ENCODE assay signal across 12 cellular contexts in genomic region chr6:41256383-41256782, GRCh38.
DNase-seq lines count a peak whose midpoint lies in the region; ATAC-seq and TF ChIP-seq lines count a peak whose summit lies in the region.
"Had no signal": no experiment of that assay in that cellular context is flagged by ENCODE, and none has a peak within 500 bp of the region (broad histone marks: within the 10 kb centered on the region; RNA-seq: fewer than 3 reads in every experiment).

No MANE protein-coding gene starts in this region.

- H3K4me2 ChIP-seq in DND-41 (ENCODE audit: insufficient read depth, low read length) = no peak overlapping the region

- no peak overlapping the region for H3K27ac ChIP-seq in DND-41 (ENCODE audit: low read length)
- peak overlapping the region; percentile 97 for H3K27ac ChIP-seq in VCaP
- H3K27ac ChIP-seq: brain microvascular endothelial cell, testis had no signal

- peaks cover 4% of the 10 kb centered on the region; the same call in 1 of the 2 replicates for H3K4me1 ChIP-seq in DND-41 (ENCODE audit: insufficient read depth, low read length)
- H3K4me1 ChIP-seq: testis had no signal

- no peaks in the 10 kb centered on the region for H3K27me3 ChIP-seq in DND-41 (ENCODE audit: insufficient read depth, low read length, poor library complexity)
- H3K27me3 ChIP-seq: brain microvascular endothelial cell, testis had no signal

- H3K36me3 ChIP-seq in DND-41 (ENCODE audit: insufficient read depth, low read length) = no peaks in the 10 kb centered on the region
- H3K36me3 ChIP-seq: brain microvascular endothelial cell had no signal

- DNase-seq in DND-41 (no peak), SHP77 treated with DMSO at 0.1 percent for 48 hours (lab: John Stamatoyannopoulos, UW) (no peak), NCI-H2029 (lab: John Stamatoyannopoulos, UW) (no peak)
- no peak for DNase-seq in stimulated activated naive CD4-positive, alpha-beta T cell treated with Interleukin-2 at 50 U/mL for 16 hours (lab: John Stamatoyannopoulos, UW)
- DNase-seq: brain microvascular endothelial cell, mammary epithelial cell, NCI-H446 treated with DMSO at 0.1 percent for 48 hours, testis had no signal

- H3K4me3 ChIP-seq in DND-41 (ENCODE audit: low read depth in 1 of 2, low read length in 2 of 2) = no peak overlapping the region
- H3K4me3 ChIP-seq: testis had no signal

- no peaks in the 10 kb centered on the region for H3K79me2 ChIP-seq in DND-41 (ENCODE audit: insufficient read depth, low read length)

- H4K20me1 ChIP-seq in DND-41 (ENCODE audit: insufficient read depth, low read length) = no peaks in the 10 kb centered on the region

- H2AFZ ChIP-seq in DND-41 (ENCODE audit: low read depth, low read length) = no peak overlapping the region

- no peak overlapping the region for H3K9ac ChIP-seq in DND-41 (ENCODE audit: low read depth, low read length)

- H3K9me3 ChIP-seq in DND-41 (ENCODE audit: insufficient read depth, low read length, severe bottlenecking) = peaks cover 3% of the 10 kb centered on the region
- H3K9me3 ChIP-seq: testis had no signal

- TF ChIP-seq CTCF in DND-41 (IDR thresholded peaks at IDR 0.05; ENCODE audit: borderline replicate concordance, extremely low read depth, low read length, poor library complexity, severe bottlenecking) = no peak
- TF ChIP-seq CTCF in VCaP (conservative IDR thresholded peaks at IDR 0.05) = no peak

- ATAC-seq in DND-41 (ENCODE audit: insufficient read depth, low read depth) = peak; percentile 65
- ATAC-seq in GM19468 (IDR thresholded peaks at IDR 0.05; ENCODE audit: extremely low read depth, unreplicated experiment) = peak; percentile 32
- peak; percentile 73 for ATAC-seq in HG03045 (IDR thresholded peaks at IDR 0.05; ENCODE audit: unreplicated experiment)
- ATAC-seq in HG02840 (IDR thresholded peaks at IDR 0.05; ENCODE audit: low FRiP score, unreplicated experiment) = no peak
